9 cellular contexts compared by ENCODE assay signal in genomic region chr16:87909203-87909935, GRCh38. TPM values are rescaled to one million over a fixed set of nuclear protein-coding genes. Genes with fewer than 3 reads are reported as not detected.
DNase-seq lines count a peak whose midpoint lies in the region; ATAC-seq, FAIRE-seq and TF ChIP-seq lines count a peak whose summit lies in the region.
"Not testable (repeated sequence)": the region's sequence is repeated elsewhere in the genome, so short reads cannot be mapped to it uniquely, and the experiment has no call there.
"Had no signal": no experiment of that assay in that cellular context is flagged by ENCODE, and none has a peak within 500 bp of the region (broad histone marks: within the 10 kb centered on the region; RNA-seq: fewer than 3 reads in every experiment).

No MANE protein-coding gene starts in this region.

- H3K4me3 Mint-ChIP-seq in activated naive CD8-positive, alpha-beta T cell treated with anti-CD3 and anti-CD28 coated beads, Interleukin-2, amount 50 U/mL, for 24 hours = peak overlapping the region; percentile 3

- H3K4me3 ChIP-seq in heart right ventricle, prostate gland: not testable (repeated sequence)

- H3K36me3 ChIP-seq in heart right ventricle, prostate gland: not testable (repeated sequence)

- H3K9me3 Mint-ChIP-seq in activated naive CD8-positive, alpha-beta T cell treated with anti-CD3 and anti-CD28 coated beads, Interleukin-2, amount 50 U/mL, for 24 hours = not testable (repeated sequence)

- H3K9me3 ChIP-seq in heart right ventricle, prostate gland: not testable (repeated sequence)

- peak; percentile 81 for DNase-seq in GM12891 (ENCODE audit: insufficient read length, low spot score)
- DNase-seq in NCI-H146 (lab: John Stamatoyannopoulos, UW) = peak; percentile 51
- DNase-seq in T-helper 22 cell (ENCODE audit: low read depth) = peak; percentile 51
- DNase-seq in activated naive CD8-positive, alpha-beta T cell treated with anti-CD3 and anti-CD28 coated beads, Interleukin-2, amount 50 U/mL, for 24 hours = peak; percentile 93
- DNase-seq in heart right ventricle = peak; percentile 62 to 78
- DNase-seq in prostate gland (ENCODE audit: low spot score) = peak; percentile 29
- peak; percentile 64 for DNase-seq in urothelium cell line (ENCODE audit: low spot score)

- peaks cover 18% of the 10 kb centered on the region for H3K4me1 Mint-ChIP-seq in activated naive CD8-positive, alpha-beta T cell treated with anti-CD3 and anti-CD28 coated beads, Interleukin-2, amount 50 U/mL, for 24 hours

- H3K27ac ChIP-seq in heart right ventricle = peak overlapping the region in 1 of 10 donors; percentile 80
- not testable (repeated sequence) for H3K27ac ChIP-seq in prostate gland

- not testable (repeated sequence) for TF ChIP-seq POLR2A in GM12891 (IDR thresholded peaks at IDR 0.05; ENCODE audit: low read depth, low read length); prostate gland (IDR thresholded peaks at IDR 0.05)

- intact Hi-C loops in heart right ventricle (cut with DNase I) = loop anchor here in 6 of 10 donors (2.0 to 10.0 kb wide), 6 partner anchors 37 to 135 kb away; no protein-coding TSS in a partner anchor
- intact Hi-C loops in prostate gland (cut with DNase I) = not testable (repeated sequence)

- peak; percentile 81 for ATAC-seq in HG02759 (IDR thresholded peaks at IDR 0.05; ENCODE audit: unreplicated experiment)
- ATAC-seq in activated naive CD8-positive, alpha-beta T cell treated with anti-CD3 and anti-CD28 coated beads, Interleukin-2, amount 50 U/mL, for 24 hours = peak; percentile 96
- ATAC-seq in heart right ventricle = peak in 7 of 8 donors; percentile 12 to 48 (median 34)

- peak overlapping the region; percentile 84 for H3K27ac Mint-ChIP-seq in activated naive CD8-positive, alpha-beta T cell treated with anti-CD3 and anti-CD28 coated beads, Interleukin-2, amount 50 U/mL, for 24 hours

- TF ChIP-seq CTCF in heart right ventricle (IDR thresholded peaks at IDR 0.05) = peak; percentile 81 to 92 (median 89)
- peak; percentile 56 to 85 (median 72) for TF ChIP-seq CTCF in prostate gland (IDR thresholded peaks at IDR 0.05)

- not testable (repeated sequence) for H3K27me3 Mint-ChIP-seq in activated naive CD8-positive, alpha-beta T cell treated with anti-CD3 and anti-CD28 coated beads, Interleukin-2, amount 50 U/mL, for 24 hours

- peaks cover 0 to 13% (median 5%) of the 10 kb centered on the region in 9 donors for H3K4me1 ChIP-seq in heart right ventricle
- not testable (repeated sequence) for H3K4me1 ChIP-seq in prostate gland (replicated peaks)

- H3K27me3 ChIP-seq in heart right ventricle = peaks cover 0 to 21% (median 0%) of the 10 kb centered on the region in 7 donors
- H3K27me3 ChIP-seq in prostate gland (replicated peaks; ENCODE audit: insufficient read depth) = not testable (repeated sequence)

- not testable (repeated sequence) for H3K36me3 Mint-ChIP-seq in activated naive CD8-positive, alpha-beta T cell treated with anti-CD3 and anti-CD28 coated beads, Interleukin-2, amount 50 U/mL, for 24 hours (ENCODE audit: low read depth)

- WGBS in heart right ventricle, 2 donors = 34 to 35% methylated on average over 36 of the region's 36 CpGs
- WGBS in prostate gland = 29% methylated on average over 36 of the region's 36 CpGs

- FAIRE-seq in GM12891 (lab: Jason Lieb, UNC) = peak; percentile 97
- not testable (repeated sequence) for FAIRE-seq in urothelium cell line (lab: Jason Lieb, UNC)

TF ChIP-seq in GM12891, 5 proteins besides CTCF, POLR2A, EP300 and RAD21:
- TF ChIP-seq SPI1 (IDR thresholded peaks at IDR 0.05; ENCODE audit: low read depth, low read length) (peak; percentile 68), POU2F2 (IDR thresholded peaks at IDR 0.05; ENCODE audit: low read depth, low read length) (peak; percentile 82)

RNA-seq across cellular contexts. Expression of gene CA5A, which starts 27.0 kb away (rescaled TPM):
- 0.09 TPM for polyA plus RNA-seq in GM12891 (2012; ENCODE audit: low read depth, missing spikeins)
- total RNA-seq in heart right ventricle (under 1 TPM in 4 of 10 donors, not detected in 6; 0.15 to 0.65 (median 0.27) TPM), prostate gland (not detected)
- polyA plus RNA-seq in heart right ventricle = under 1 TPM in 1 of 2 donors, not detected in 1; 0.29 TPM
- total RNA-seq: T-helper 1 cell treated with Interleukin-12 subunit alpha and Interleukin-12 subunit beta and Interleukin-4 antibody, amounts not matched to agents 30 ng/mL and 1 ng/mL, for 36 hours had no signal

RNA-seq across cellular contexts. Expression of gene SLC7A5, which starts 40.1 kb away (rescaled TPM):
- polyA plus RNA-seq in GM12891 (2012; ENCODE audit: low read depth, missing spikeins) = 38.5 TPM
- total RNA-seq in heart right ventricle (10 to 100 TPM in 2 of 10 donors, 1 to 10 TPM in 8; 1.2 to 15.3 (median 4.1) TPM), prostate gland (100 to 1,000 TPM in 1 of 2 donors, 1 to 10 TPM in 1; 3.3 to 232 TPM)
- polyA plus RNA-seq in heart right ventricle = 1 to 10 TPM; 3.5 to 4.7 TPM

RNA-seq across cellular contexts. Expression of gene BANP, which starts 41.9 kb away (rescaled TPM):
- 11.9 TPM for polyA plus RNA-seq in GM12891 (2012; ENCODE audit: low read depth, missing spikeins)
- total RNA-seq in heart right ventricle = 10 to 100 TPM in 9 of 10 donors, 1 to 10 TPM in 1; 9.3 to 20.4 (median 14.3) TPM
- 10 to 100 TPM in 1 of 2 donors, 1 to 10 TPM in 1; 6.1 to 11.3 TPM for polyA plus RNA-seq in heart right ventricle
- 10 to 100 TPM; 32.2 to 47.3 TPM for total RNA-seq in prostate gland

Comparison
In these comparisons a context has a peak if more than half of its experiments do, and no peak if none do; other contexts are left out.
1. DNase-seq: peak in every context shown above with its lines; median percentile 93 in activated naive CD8-positive, alpha-beta T cell treated with anti-CD3 and anti-CD28 coated beads, Interleukin-2, amount 50 U/mL, for 24 hours; 81 in GM12891; 70 in heart right ventricle; 64 in urothelium cell line; 51 in NCI-H146; 51 in T-helper 22 cell; 29 in prostate gland.
2. ATAC-seq: peak in every context shown above with its lines; median percentile 96 in activated naive CD8-positive, alpha-beta T cell treated with anti-CD3 and anti-CD28 coated beads, Interleukin-2, amount 50 U/mL, for 24 hours; 81 in HG02759; 34 in heart right ventricle.